22 cellular contexts compared by ENCODE assay signal in the genomic region with DNA sequence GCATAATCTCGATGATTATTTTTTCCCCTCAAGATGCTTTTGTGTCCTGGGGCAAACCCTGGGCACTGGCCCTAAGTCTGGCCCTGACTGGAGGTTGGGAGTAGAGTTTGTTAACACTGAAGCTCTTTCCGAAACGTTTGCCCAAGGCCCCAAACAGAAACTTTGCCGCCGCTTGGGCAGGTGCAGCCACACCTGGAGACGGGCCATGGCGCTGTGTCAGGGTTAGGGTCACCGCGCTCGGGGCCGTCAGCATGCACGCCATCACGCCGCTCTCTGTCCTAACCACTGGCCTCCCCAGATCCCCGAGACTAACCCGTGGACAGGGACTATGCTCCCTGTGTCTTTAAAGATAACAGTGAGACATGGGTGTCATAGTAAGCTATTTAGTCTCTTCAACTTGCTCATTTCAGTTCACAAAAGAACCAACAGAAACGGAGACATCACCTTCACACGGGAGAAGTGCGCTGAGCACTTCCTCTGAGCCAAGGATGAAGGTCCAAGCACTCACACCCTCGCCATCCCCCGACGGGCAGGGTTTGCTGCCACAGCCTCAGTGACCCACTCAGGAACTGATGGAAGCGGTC.
DNase-seq lines count a peak whose midpoint lies in the region; ATAC-seq and TF ChIP-seq lines count a peak whose summit lies in the region.
"Had no signal": no experiment of that assay in that cellular context is flagged by ENCODE, and none has a peak within 500 bp of the region (broad histone marks: within the 10 kb centered on the region; RNA-seq: fewer than 3 reads in every experiment).

No MANE protein-coding gene starts in this region.

- no peak for TF ChIP-seq EP300 in sigmoid colon (IDR thresholded peaks at IDR 0.05)

- H3K4me3 ChIP-seq in ascending aorta (peak overlapping the region; percentile 30 to 32), sigmoid colon (no peak overlapping the region)
- H3K4me3 ChIP-seq: GM23248, HAP-1, Peyer's patch had no signal

- H3K4me3 Mint-ChIP-seq in Calu3 (ENCODE audit: low read depth, unreplicated experiment) = peak overlapping the region; percentile 61
- H3K4me3 Mint-ChIP-seq: CD8-positive, alpha-beta memory T cell had no signal

- no peak for ATAC-seq in HG02571 (IDR thresholded peaks at IDR 0.05; ENCODE audit: unreplicated experiment)

- H3K27ac ChIP-seq in ascending aorta (no peak overlapping the region), sigmoid colon (peak overlapping the region in 3 of 4 donors; percentile 51 to 68 (median 58))
- H3K27ac ChIP-seq: GM23248, KMS-11, Peyer's patch had no signal

- no peaks in the 10 kb centered on the region for H3K27me3 Mint-ChIP-seq in Calu3 (ENCODE audit: unreplicated experiment)

- intact Hi-C loops in Calu3 (cut with micrococcal nuclease; ENCODE audit: unreplicated experiment) = no loop called here
- intact Hi-C loops in ascending aorta (cut with DNase I) = no loop called here
- intact Hi-C loops in sigmoid colon (cut with DNase I) = no loop called here

- no peak overlapping the region for H3K27ac Mint-ChIP-seq in Calu3 (ENCODE audit: unreplicated experiment)
- H3K27ac Mint-ChIP-seq: CD8-positive, alpha-beta memory T cell had no signal

- TF ChIP-seq CTCF in Calu3 (IDR thresholded peaks at IDR 0.05; ENCODE audit: unreplicated experiment) (no peak), GM20000 (IDR thresholded peaks at IDR 0.05; ENCODE audit: extremely low read depth, missing control alignments) (no peak), ascending aorta (IDR thresholded peaks at IDR 0.05) (no peak), sigmoid colon (IDR thresholded peaks at IDR 0.05) (no peak)

- peaks cover 6% of the 10 kb centered on the region for H3K36me3 Mint-ChIP-seq in Calu3 (ENCODE audit: insufficient read depth, unreplicated experiment)
- H3K36me3 Mint-ChIP-seq: CD8-positive, alpha-beta memory T cell had no signal

- H3K4me1 Mint-ChIP-seq in Calu3 (ENCODE audit: low read depth, unreplicated experiment) = peaks cover 22% of the 10 kb centered on the region
- H3K4me1 Mint-ChIP-seq: CD8-positive, alpha-beta memory T cell had no signal

- H3K9me3 ChIP-seq in ascending aorta (no peaks in the 10 kb centered on the region), sigmoid colon (no peaks in the 10 kb centered on the region)
- H3K9me3 ChIP-seq: Peyer's patch had no signal

- no peak for TF ChIP-seq POLR2A in sigmoid colon (IDR thresholded peaks at IDR 0.05)

- H3K36me3 ChIP-seq in ascending aorta = no peaks in the 10 kb centered on the region
- H3K36me3 ChIP-seq in sigmoid colon = no peaks in the 10 kb centered on the region
- H3K36me3 ChIP-seq: HAP-1, Peyer's patch had no signal

- CTCF ChIA-PET in Calu3 (lab: Charles Lee) = interaction anchor here (0.6 kb wide), 1 partner anchor 30 kb away, joined by 3 read pairs; no protein-coding TSS in a partner anchor

- peaks cover 0 to 8% of the 10 kb centered on the region in 2 donors for H3K4me1 ChIP-seq in ascending aorta
- peaks cover 0 to 13% (median 5%) of the 10 kb centered on the region in 4 donors for H3K4me1 ChIP-seq in sigmoid colon
- H3K4me1 ChIP-seq: HAP-1, Peyer's patch had no signal

- no TSS peak for BruUV-seq in Calu3 (replicated peaks; lab: Mats Ljungman, UMichigan)

- no peaks in the 10 kb centered on the region for H3K27me3 ChIP-seq in ascending aorta
- no peaks in the 10 kb centered on the region for H3K27me3 ChIP-seq in sigmoid colon
- H3K27me3 ChIP-seq: Peyer's patch had no signal

- whole genome bisulfite sequencing in sigmoid colon, 2 donors = 75 to 83% methylated on average over 23 of the region's 23 CpGs

- DNase-seq in Calu3 (no peak), GM20000 (ENCODE audit: low spot score) (peak; percentile 11), ascending aorta (ENCODE audit: low spot score in 2 of 2) (no peak), sigmoid colon (no peak), HCEC 1CT (no peak), retina (no peak), NCI-H526 treated with DMSO at 0.1 percent for 48 hours (lab: John Stamatoyannopoulos, UW) (no peak)
- DNase-seq: C1 segment of cervical spinal cord; CD8-positive, alpha-beta memory T cell; DMS53; GDM1; NCI-H1105; NCI-H146; NCI-H2029; NCI-H2227 treated with DMSO at 0.1 percent for 48 hours; NCI-H510A; NCI-H774; Peyer's patch had no signal

- no peaks in the 10 kb centered on the region for H3K9me3 Mint-ChIP-seq in Calu3 (ENCODE audit: low read depth, unreplicated experiment)

Comparison
In these comparisons a context has a peak if more than half of its experiments do, and no peak if none do; other contexts are left out.
1. H3K27ac ChIP-seq: peak in sigmoid colon (3 of 4); none in ascending aorta (0 of 2).
2. H3K4me3 ChIP-seq: peak in ascending aorta (2 of 2); none in sigmoid colon (0 of 4).